In the genomic region with DNA sequence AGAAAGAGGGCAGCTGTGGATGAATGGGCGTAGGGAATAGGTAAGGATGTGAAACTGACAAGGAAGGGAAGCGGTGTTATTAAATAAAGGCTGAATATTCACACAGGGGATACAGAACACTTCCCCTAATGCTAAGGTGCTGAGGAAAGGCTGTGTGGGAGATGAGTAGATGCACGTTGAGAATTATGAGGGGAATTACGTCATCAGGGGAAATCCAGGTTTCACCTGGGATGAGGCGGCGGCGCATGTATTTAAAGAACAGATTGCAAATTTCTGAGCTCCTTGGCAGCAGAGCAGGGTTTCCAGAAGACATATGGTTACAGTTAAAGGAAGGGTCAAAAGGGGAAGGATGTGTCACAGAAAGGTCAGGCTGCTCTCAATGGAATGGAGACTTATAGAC, we compare ENCODE assay signal across 17 cellular contexts. TPM values are rescaled to one million over a fixed set of nuclear protein-coding genes. Genes with fewer than 3 reads are reported as not detected.
"Had no signal": no experiment of that assay in that cellular context is flagged by ENCODE, and none has a peak within 500 bp of the region (broad histone marks: within the 10 kb centered on the region; RNA-seq: fewer than 3 reads in every experiment).

No MANE protein-coding gene starts in this region.

- H3K36me3 Mint-ChIP-seq: activated naive CD8-positive, alpha-beta T cell had no signal

- H3K9me3 Mint-ChIP-seq: activated B cell treated with CpG ODN at 0.5 μM for 24 hours; activated T-cell treated with anti-CD3 and anti-CD28 coated beads, Interleukin-2, amount 50 U/mL, for 24 hours; neural crest cell; stimulated activated naive CD8-positive, alpha-beta T cell treated with anti-CD3 and anti-CD28 coated beads, Interleukin-15, amount 100 ng/mL, for 72 hours had no signal

- H3K27ac Mint-ChIP-seq: activated B cell treated with CpG ODN at 0.5 μM for 24 hours; activated naive CD8-positive, alpha-beta T cell; activated T-cell treated with anti-CD3 and anti-CD28 coated beads, Interleukin-2, amount 50 U/mL, for 24 hours; stimulated activated naive CD8-positive, alpha-beta T cell treated with anti-CD3 and anti-CD28 coated beads, Interleukin-15, amount 100 ng/mL, for 72 hours had no signal

- H3K36me3 ChIP-seq: esophagus muscularis mucosa, left ventricle myocardium inferior, ovary had no signal

- H3K4me1 Mint-ChIP-seq: activated B cell treated with CpG ODN at 0.5 μM for 24 hours, neural crest cell had no signal

- H3K4me1 ChIP-seq: esophagus muscularis mucosa, left ventricle myocardium inferior had no signal

- H3K27ac ChIP-seq: esophagus muscularis mucosa, left ventricle myocardium inferior, ovary, testis had no signal

- ATAC-seq: stimulated activated naive CD8-positive, alpha-beta T cell treated with anti-CD3 and anti-CD28 coated beads, Interleukin-15, amount 100 ng/mL, for 72 hours had no signal

- DNase-seq: activated B cell treated with CpG ODN at 0.5 μM for 24 hours; activated CD4-positive, alpha-beta T cell treated with anti-CD3 and anti-CD28 coated beads, Interleukin-2, amount 50 U/mL, for 1 hour; activated effector memory CD4-positive, alpha-beta T cell treated with Interleukin-2 at 50 U/mL for 16 hours; activated T-cell treated with anti-CD3 and anti-CD28 coated beads, Interleukin-2, amount 50 U/mL, for 24 hours; amygdala; head of caudate nucleus; islet precursor cell; left ventricle myocardium inferior; mesenchymal stem cell; ovary; stimulated activated CD4-positive, alpha-beta T cell treated with anti-CD3 and anti-CD28 coated beads, Interleukin-4, amount 100 ng/mL, for 4 hours; stimulated activated naive CD8-positive, alpha-beta T cell treated with anti-CD3 and anti-CD28 coated beads, Interleukin-15, amount 100 ng/mL, for 72 hours had no signal

- H3K27me3 Mint-ChIP-seq: stimulated activated naive CD8-positive, alpha-beta T cell treated with anti-CD3 and anti-CD28 coated beads, Interleukin-15, amount 100 ng/mL, for 72 hours had no signal

- H3K4me3 Mint-ChIP-seq: activated B cell treated with CpG ODN at 0.5 μM for 24 hours; activated naive CD8-positive, alpha-beta T cell; activated T-cell treated with anti-CD3 and anti-CD28 coated beads, Interleukin-2, amount 50 U/mL, for 24 hours; neural crest cell; stimulated activated naive CD8-positive, alpha-beta T cell treated with anti-CD3 and anti-CD28 coated beads, Interleukin-15, amount 100 ng/mL, for 72 hours had no signal

- H3K27me3 ChIP-seq: esophagus muscularis mucosa, ovary, testis had no signal

- H3K9me3 ChIP-seq: esophagus muscularis mucosa, left ventricle myocardium inferior, ovary, testis had no signal

- FAIRE-seq: endometrium had no signal

- H3K4me3 ChIP-seq: esophagus muscularis mucosa, left ventricle myocardium inferior, ovary had no signal

RNA-seq across cellular contexts. Expression of a gene that starts 28.7 kb away (rescaled TPM):
- total RNA-seq: neural crest cell had no signal
